ENCODE assay signal across 1 cellular context in genomic region chr15:74380361-74381189, GRCh38.
TF ChIP-seq lines count a peak whose summit lies in the region.

No MANE protein-coding gene starts in this region.

TF ChIP-seq in HEK293, 187 proteins besides CTCF, POLR2A, EP300 and RAD21 (continued from another document):
- TF ChIP-seq HIC1 (tag by site-specific recombination; IDR thresholded peaks at IDR 0.05), result no peak
- TF ChIP-seq, protein P1, sequence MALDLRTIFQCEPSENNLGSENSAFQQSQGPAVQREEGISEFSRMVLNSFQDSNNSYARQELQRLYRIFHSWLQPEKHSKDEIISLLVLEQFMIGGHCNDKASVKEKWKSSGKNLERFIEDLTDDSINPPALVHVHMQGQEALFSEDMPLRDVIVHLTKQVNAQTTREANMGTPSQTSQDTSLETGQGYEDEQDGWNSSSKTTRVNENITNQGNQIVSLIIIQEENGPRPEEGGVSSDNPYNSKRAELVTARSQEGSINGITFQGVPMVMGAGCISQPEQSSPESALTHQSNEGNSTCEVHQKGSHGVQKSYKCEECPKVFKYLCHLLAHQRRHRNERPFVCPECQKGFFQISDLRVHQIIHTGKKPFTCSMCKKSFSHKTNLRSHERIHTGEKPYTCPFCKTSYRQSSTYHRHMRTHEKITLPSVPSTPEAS (tag by site-specific recombination; IDR thresholded peaks at IDR 0.05), result no peak
- TF ChIP-seq ZNF266 (tag by site-specific recombination; IDR thresholded peaks at IDR 0.05; ENCODE audit: low read depth), result no peak
- peak; percentile 92 for TF ChIP-seq ZFHX2 (tag by site-specific recombination; conservative IDR thresholded peaks at IDR 0.05)
- TF ChIP-seq, protein P2, sequence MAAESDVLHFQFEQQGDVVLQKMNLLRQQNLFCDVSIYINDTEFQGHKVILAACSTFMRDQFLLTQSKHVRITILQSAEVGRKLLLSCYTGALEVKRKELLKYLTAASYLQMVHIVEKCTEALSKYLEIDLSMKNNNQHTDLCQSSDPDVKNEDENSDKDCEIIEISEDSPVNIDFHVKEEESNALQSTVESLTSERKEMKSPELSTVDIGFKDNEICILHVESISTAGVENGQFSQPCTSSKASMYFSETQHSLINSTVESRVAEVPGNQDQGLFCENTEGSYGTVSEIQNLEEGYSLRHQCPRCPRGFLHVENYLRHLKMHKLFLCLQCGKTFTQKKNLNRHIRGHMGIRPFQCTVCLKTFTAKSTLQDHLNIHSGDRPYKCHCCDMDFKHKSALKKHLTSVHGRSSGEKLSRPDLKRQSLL (tag by site-specific recombination; IDR thresholded peaks at IDR 0.05), result no peak
- no peak for TF ChIP-seq ZNF394 (tag by site-specific recombination; IDR thresholded peaks at IDR 0.05; ENCODE audit: borderline replicate concordance)
- TF ChIP-seq ZNF639 (tag by site-specific recombination; IDR thresholded peaks at IDR 0.05), result no peak
- peak; percentile 47; the same call in 1 of the 2 replicates for TF ChIP-seq KLF17 (tag by site-specific recombination; IDR thresholded peaks at IDR 0.05)
- TF ChIP-seq KLF8 (tag by site-specific recombination; IDR thresholded peaks at IDR 0.05), result 0 out of 2 replicates have a peak, but pooled peaks have one; percentile 16
- TF ChIP-seq, protein P3, sequence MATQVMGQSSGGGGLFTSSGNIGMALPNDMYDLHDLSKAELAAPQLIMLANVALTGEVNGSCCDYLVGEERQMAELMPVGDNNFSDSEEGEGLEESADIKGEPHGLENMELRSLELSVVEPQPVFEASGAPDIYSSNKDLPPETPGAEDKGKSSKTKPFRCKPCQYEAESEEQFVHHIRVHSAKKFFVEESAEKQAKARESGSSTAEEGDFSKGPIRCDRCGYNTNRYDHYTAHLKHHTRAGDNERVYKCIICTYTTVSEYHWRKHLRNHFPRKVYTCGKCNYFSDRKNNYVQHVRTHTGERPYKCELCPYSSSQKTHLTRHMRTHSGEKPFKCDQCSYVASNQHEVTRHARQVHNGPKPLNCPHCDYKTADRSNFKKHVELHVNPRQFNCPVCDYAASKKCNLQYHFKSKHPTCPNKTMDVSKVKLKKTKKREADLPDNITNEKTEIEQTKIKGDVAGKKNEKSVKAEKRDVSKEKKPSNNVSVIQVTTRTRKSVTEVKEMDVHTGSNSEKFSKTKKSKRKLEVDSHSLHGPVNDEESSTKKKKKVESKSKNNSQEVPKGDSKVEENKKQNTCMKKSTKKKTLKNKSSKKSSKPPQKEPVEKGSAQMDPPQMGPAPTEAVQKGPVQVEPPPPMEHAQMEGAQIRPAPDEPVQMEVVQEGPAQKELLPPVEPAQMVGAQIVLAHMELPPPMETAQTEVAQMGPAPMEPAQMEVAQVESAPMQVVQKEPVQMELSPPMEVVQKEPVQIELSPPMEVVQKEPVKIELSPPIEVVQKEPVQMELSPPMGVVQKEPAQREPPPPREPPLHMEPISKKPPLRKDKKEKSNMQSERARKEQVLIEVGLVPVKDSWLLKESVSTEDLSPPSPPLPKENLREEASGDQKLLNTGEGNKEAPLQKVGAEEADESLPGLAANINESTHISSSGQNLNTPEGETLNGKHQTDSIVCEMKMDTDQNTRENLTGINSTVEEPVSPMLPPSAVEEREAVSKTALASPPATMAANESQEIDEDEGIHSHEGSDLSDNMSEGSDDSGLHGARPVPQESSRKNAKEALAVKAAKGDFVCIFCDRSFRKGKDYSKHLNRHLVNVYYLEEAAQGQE (tag by site-specific recombination; IDR thresholded peaks at IDR 0.05), result no peak
- TF ChIP-seq, protein P4, sequence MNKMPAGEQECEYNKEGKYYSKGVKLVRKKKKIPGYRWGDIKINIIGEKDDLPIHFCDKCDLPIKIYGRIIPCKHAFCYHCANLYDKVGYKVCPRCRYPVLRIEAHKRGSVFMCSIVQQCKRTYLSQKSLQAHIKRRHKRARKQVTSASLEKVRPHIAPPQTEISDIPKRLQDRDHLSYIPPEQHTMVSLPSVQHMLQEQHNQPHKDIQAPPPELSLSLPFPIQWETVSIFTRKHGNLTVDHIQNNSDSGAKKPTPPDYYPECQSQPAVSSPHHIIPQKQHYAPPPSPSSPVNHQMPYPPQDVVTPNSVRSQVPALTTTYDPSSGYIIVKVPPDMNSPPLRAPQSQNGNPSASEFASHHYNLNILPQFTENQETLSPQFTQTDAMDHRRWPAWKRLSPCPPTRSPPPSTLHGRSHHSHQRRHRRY (tag by site-specific recombination; IDR thresholded peaks at IDR 0.05), result no peak
- no peak for TF ChIP-seq ZBTB8A (tag by site-specific recombination; IDR thresholded peaks at IDR 0.05)
- TF ChIP-seq PRDM6 (tag by site-specific recombination; IDR thresholded peaks at IDR 0.05), result no peak
- 0 out of 2 replicates have a peak, but pooled peaks have one; percentile 14 for TF ChIP-seq ZNF341 (tag by site-specific recombination; IDR thresholded peaks at IDR 0.05; ENCODE audit: low read depth)
- TF ChIP-seq ZBTB7A (tag by site-specific recombination; IDR thresholded peaks at IDR 0.05; ENCODE audit: low read depth), result no peak
- TF ChIP-seq, protein P5, sequence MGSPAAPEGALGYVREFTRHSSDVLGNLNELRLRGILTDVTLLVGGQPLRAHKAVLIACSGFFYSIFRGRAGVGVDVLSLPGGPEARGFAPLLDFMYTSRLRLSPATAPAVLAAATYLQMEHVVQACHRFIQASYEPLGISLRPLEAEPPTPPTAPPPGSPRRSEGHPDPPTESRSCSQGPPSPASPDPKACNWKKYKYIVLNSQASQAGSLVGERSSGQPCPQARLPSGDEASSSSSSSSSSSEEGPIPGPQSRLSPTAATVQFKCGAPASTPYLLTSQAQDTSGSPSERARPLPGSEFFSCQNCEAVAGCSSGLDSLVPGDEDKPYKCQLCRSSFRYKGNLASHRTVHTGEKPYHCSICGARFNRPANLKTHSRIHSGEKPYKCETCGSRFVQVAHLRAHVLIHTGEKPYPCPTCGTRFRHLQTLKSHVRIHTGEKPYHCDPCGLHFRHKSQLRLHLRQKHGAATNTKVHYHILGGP (tag by site-specific recombination; IDR thresholded peaks at IDR 0.05), result no peak
- no peak for TF ChIP-seq KLF9 (tag by site-specific recombination; IDR thresholded peaks at IDR 0.05; ENCODE audit: low read depth)
- TF ChIP-seq ZNF311 (tag by site-specific recombination; IDR thresholded peaks at IDR 0.05; ENCODE audit: borderline replicate concordance), result no peak
- no peak for TF ChIP-seq ZSCAN18 (tag by site-specific recombination; IDR thresholded peaks at IDR 0.05)
- no peak for TF ChIP-seq YY1 (tag by site-specific recombination; IDR thresholded peaks at IDR 0.05)
- no peak for TF ChIP-seq TSHZ1 (tag by site-specific recombination; IDR thresholded peaks at IDR 0.05; ENCODE audit: borderline replicate concordance)
- TF ChIP-seq ZNF140 (tag by site-specific recombination; IDR thresholded peaks at IDR 0.05), result no peak
- no peak for TF ChIP-seq ZBTB49 (tag by site-specific recombination; IDR thresholded peaks at IDR 0.05; ENCODE audit: low read depth)
